1 cellular context compared by ENCODE assay signal in genomic region chr1:100249155-100249536, GRCh38.
A peak's percentile ranks its signal among the peaks of the same experiment; 100 is the strongest.
TF ChIP-seq lines count a peak whose summit lies in the region.

No MANE protein-coding gene starts in this region.

TF ChIP-seq in K562, 482 proteins besides CTCF, POLR2A, EP300 and RAD21 (continued from another document):
- TF ChIP-seq MAZ (CRISPR knock-in tag; conservative IDR thresholded peaks at IDR 0.05 in 1 of 2, IDR thresholded peaks at IDR 0.05 in 1 of 2) (no peak), SPI1 (IDR thresholded peaks at IDR 0.05; ENCODE audit: borderline replicate concordance, low read depth, low read length) (peak; percentile 19; the same call in 1 of the 2 replicates), SREBF2 (CRISPR knock-in tag; IDR thresholded peaks at IDR 0.05) (no peak), FOSL1 (tag; conservative IDR thresholded peaks at IDR 0.05) (0 out of 2 replicates have a peak, but pooled peaks have one; percentile 10), SMARCA5 (IDR thresholded peaks at IDR 0.05) (no peak), SMARCE1 (IDR thresholded peaks at IDR 0.05) (0 out of 2 replicates have a peak, but pooled peaks have one; percentile 6), DPF2 (IDR thresholded peaks at IDR 0.05) (no peak), ETV6 (IDR thresholded peaks at IDR 0.05; ENCODE audit: borderline replicate concordance in 1 of 2, low read depth in 2 of 2, low read length in 1 of 2) (0 out of 4 replicates have a peak, but pooled peaks of 1 of the 2 experiments have one; percentile 12), ETV6 (CRISPR knock-in tag; IDR thresholded peaks at IDR 0.05; ENCODE audit: borderline replicate concordance) (no peak), WHSC1 (IDR thresholded peaks at IDR 0.05; ENCODE audit: low read length) (no peak), USF1 (CRISPR knock-in tag; IDR thresholded peaks at IDR 0.05) (0 out of 2 replicates have a peak, but pooled peaks have one; percentile 16), DIDO1 (tag; IDR thresholded peaks at IDR 0.05; ENCODE audit: low read depth) (no peak), FOXJ2 (tag; IDR thresholded peaks at IDR 0.05) (no peak), FOXP1 (CRISPR knock-in tag; IDR thresholded peaks at IDR 0.05) (peak; percentile 81; the same call in 1 of the 2 replicates), ZC3H4 (CRISPR knock-in tag; IDR thresholded peaks at IDR 0.05; ENCODE audit: borderline replicate concordance) (peak; percentile 25; the same call in 1 of the 2 replicates), ZNF143 (CRISPR knock-in tag; IDR thresholded peaks at IDR 0.05) (0 out of 2 replicates have a peak, but pooled peaks have one; percentile 27), CHD1 (IDR thresholded peaks at IDR 0.05; ENCODE audit: low read length) (peak; percentile 32), HDGF (IDR thresholded peaks at IDR 0.05) (peak; percentile 33; the same call in 1 of the 2 replicates)
